In the genomic region with DNA sequence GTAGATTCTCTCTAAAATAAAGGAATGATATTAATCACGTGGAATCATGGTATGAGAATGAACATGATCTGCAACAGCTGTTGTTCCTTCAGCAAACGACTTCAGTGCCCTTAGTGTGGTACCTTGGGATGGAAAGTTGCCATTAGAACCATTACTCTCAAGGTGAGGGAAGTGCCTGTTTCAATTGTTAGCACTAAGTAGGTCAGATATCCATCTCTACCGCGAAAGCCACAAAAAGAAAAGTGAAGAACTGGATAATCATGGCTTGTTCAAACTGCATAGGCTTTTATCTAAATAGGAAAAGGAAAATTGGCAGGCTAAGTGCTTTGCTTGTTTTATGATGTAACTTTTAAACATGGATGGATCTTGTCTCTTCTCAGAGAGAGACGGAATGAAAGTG, we compare ENCODE assay signal across 17 cellular contexts.
DNase-seq lines count a peak whose midpoint lies in the region; ATAC-seq and TF ChIP-seq lines count a peak whose summit lies in the region.
"Had no signal": no experiment of that assay in that cellular context is flagged by ENCODE, and none has a peak within 500 bp of the region (broad histone marks: within the 10 kb centered on the region; RNA-seq: fewer than 3 reads in every experiment).

No MANE protein-coding gene starts in this region.

- no peak overlapping the region for H3K9ac ChIP-seq in GM23248

- peaks cover 24% of the 10 kb centered on the region for H3K9me3 Mint-ChIP-seq in activated T-helper 2 cell treated with anti-CD3 and anti-CD28 coated beads, Interferon-gamma antibody, Interleukin-2, Interleukin-4, amounts not matched to agents 10 μg/mL and 5 μg/mL and 100 μg/mL, durations not matched to agents 14 hours and 24 hours and 36 hours

- H3K4me3 ChIP-seq in body of pancreas (no peak overlapping the region), GM23248 (no peak overlapping the region)
- H3K4me3 ChIP-seq: PC-9 had no signal

- H3K27ac Mint-ChIP-seq in activated T-helper 2 cell treated with anti-CD3 and anti-CD28 coated beads, Interferon-gamma antibody, Interleukin-2, Interleukin-4, amounts not matched to agents 10 μg/mL and 5 μg/mL and 100 μg/mL, durations not matched to agents 14 hours and 24 hours and 36 hours: no peak overlapping the region
- H3K27ac Mint-ChIP-seq: CD8-positive, alpha-beta T cell had no signal

- no peaks in the 10 kb centered on the region for H3K36me3 Mint-ChIP-seq in activated T-helper 2 cell treated with anti-CD3 and anti-CD28 coated beads, Interferon-gamma antibody, Interleukin-2, Interleukin-4, amounts not matched to agents 10 μg/mL and 5 μg/mL and 100 μg/mL, durations not matched to agents 14 hours and 24 hours and 36 hours (ENCODE audit: low read depth)
- H3K36me3 Mint-ChIP-seq: CD8-positive, alpha-beta T cell had no signal

- TF ChIP-seq CTCF in body of pancreas (IDR thresholded peaks at IDR 0.05): no peak

- H3F3A ChIP-seq in GM23248 (ENCODE audit: insufficient read depth): no peaks in the 10 kb centered on the region

- intact Hi-C loops in body of pancreas (cut with DNase I): no loop called here
- intact Hi-C loops in activated T-helper 2 cell treated with anti-CD3 and anti-CD28 coated beads, Interferon-gamma antibody, Interleukin-2, Interleukin-4, amounts not matched to agents 10 μg/mL and 5 μg/mL and 100 μg/mL, durations not matched to agents 14 hours and 24 hours and 36 hours (cut with micrococcal nuclease): no loop called here

- H3K4me1 ChIP-seq in body of pancreas (peaks cover 12% of the 10 kb centered on the region), GM23248 (ENCODE audit: insufficient read depth) (no peaks in the 10 kb centered on the region)

- H3K27me3 Mint-ChIP-seq in activated T-helper 2 cell treated with anti-CD3 and anti-CD28 coated beads, Interferon-gamma antibody, Interleukin-2, Interleukin-4, amounts not matched to agents 10 μg/mL and 5 μg/mL and 100 μg/mL, durations not matched to agents 14 hours and 24 hours and 36 hours (ENCODE audit: low read depth): no peaks in the 10 kb centered on the region

- H3K4me3 Mint-ChIP-seq in activated T-helper 2 cell treated with anti-CD3 and anti-CD28 coated beads, Interferon-gamma antibody, Interleukin-2, Interleukin-4, amounts not matched to agents 10 μg/mL and 5 μg/mL and 100 μg/mL, durations not matched to agents 14 hours and 24 hours and 36 hours (ENCODE audit: low read depth): no peak overlapping the region
- H3K4me3 Mint-ChIP-seq: CD8-positive, alpha-beta T cell had no signal

- no peaks in the 10 kb centered on the region for H3K27me3 ChIP-seq in body of pancreas
- H3K27me3 ChIP-seq in GM23248 (replicated peaks; ENCODE audit: insufficient read depth): no peaks in the 10 kb centered on the region

- no peak overlapping the region for H3K4me2 ChIP-seq in GM23248 (ENCODE audit: unreplicated experiment)
- H3K4me2 ChIP-seq: PC-9 had no signal

- no peaks in the 10 kb centered on the region for H3K9me2 ChIP-seq in GM23248 (ENCODE audit: insufficient read depth)

- H2AFZ ChIP-seq in GM23248: no peak overlapping the region
- H2AFZ ChIP-seq: PC-9 had no signal

- H3K79me2 ChIP-seq in GM23248 (ENCODE audit: insufficient read depth): no peaks in the 10 kb centered on the region

- TF ChIP-seq POLR2A in body of pancreas (IDR thresholded peaks at IDR 0.05): no peak

- in situ Hi-C loops in GM23248 (cut with MboI): no loop called here

- peak; percentile 74 for ATAC-seq in body of pancreas
- ATAC-seq in GM19035 (IDR thresholded peaks at IDR 0.05; ENCODE audit: unreplicated experiment): no peak
- ATAC-seq: CD8-positive, alpha-beta T cell had no signal

- H3K36me3 ChIP-seq in body of pancreas (replicated peaks in 1 of 2; ENCODE audit: insufficient read depth in 1 of 2, low read depth in 2 of 2): no peaks in the 10 kb centered on the region
- H3K36me3 ChIP-seq in GM23248 (ENCODE audit: low read depth): no peaks in the 10 kb centered on the region

- WGBS in body of pancreas, 2 donors: 13 to 16% methylated on average over 5 of the region's 5 CpGs
- WGBS in GM23248 (ENCODE audit: low coverage in 1 of 2, low lambda C conversion rate in 2 of 2, missing lambda C conversion rate in 2 of 2), 2 experiments: 20 to 26% methylated on average over 5 of the region's 5 CpGs

- DNase-seq in NCI-H1092 treated with DMSO at 0.1 percent for 48 hours (lab: John Stamatoyannopoulos, UW) (peak; percentile 1), NCI-H1092 (lab: John Stamatoyannopoulos, UW) (no peak), NCI-H2171 (lab: John Stamatoyannopoulos, UW) (peak; percentile 16), body of pancreas (peak in 2 of 4 donors; percentile 11 to 23), GM23248 (no peak), NOMO-1 treated with dmso at 0.1 percent for 144 hours (lab: John Stamatoyannopoulos, UW; ENCODE audit: unreplicated experiment) (no peak)
- no peak for DNase-seq in activated T-helper 2 cell treated with anti-CD3 and anti-CD28 coated beads, Interferon-gamma antibody, Interleukin-2, Interleukin-4, amounts not matched to agents 10 μg/mL and 5 μg/mL and 100 μg/mL, durations not matched to agents 14 hours and 24 hours and 36 hours (ENCODE audit: low spot score)
- DNase-seq: CD8-positive, alpha-beta T cell; DMS79 treated with DMSO at 0.1 percent for 48 hours; NCI-H1436; NCI-H2081; NCI-H446 treated with DMSO at 0.1 percent for 48 hours; NCI-H748 treated with DMSO at 0.1 percent for 48 hours; PC-9; T-helper 9 cell had no signal

- H3K27ac ChIP-seq in body of pancreas (peak overlapping the region in 2 of 4 donors; percentile 9 to 51), GM23248 (no peak overlapping the region)
- H3K27ac ChIP-seq: 22Rv1, PC-9 had no signal

- no peaks in the 10 kb centered on the region for H4K20me1 ChIP-seq in GM23248 (ENCODE audit: insufficient read depth)

- no peaks in the 10 kb centered on the region for H3K4me1 Mint-ChIP-seq in activated T-helper 2 cell treated with anti-CD3 and anti-CD28 coated beads, Interferon-gamma antibody, Interleukin-2, Interleukin-4, amounts not matched to agents 10 μg/mL and 5 μg/mL and 100 μg/mL, durations not matched to agents 14 hours and 24 hours and 36 hours (ENCODE audit: low read depth)

- no peaks in the 10 kb centered on the region for H3K9me3 ChIP-seq in body of pancreas
- no peaks in the 10 kb centered on the region for H3K9me3 ChIP-seq in GM23248 (ENCODE audit: low read depth)

Comparison
In these comparisons a context has a peak if more than half of its experiments do, and no peak if none do; other contexts are left out.
1. DNase-seq: peak in NCI-H1092 treated with DMSO at 0.1 percent for 48 hours (single experiment) and NCI-H2171 (single experiment); none in NCI-H1092 (single experiment), GM23248 (single experiment), activated T-helper 2 cell treated with anti-CD3 and anti-CD28 coated beads, Interferon-gamma antibody, Interleukin-2, Interleukin-4, amounts not matched to agents 10 μg/mL and 5 μg/mL and 100 μg/mL, durations not matched to agents 14 hours and 24 hours and 36 hours (single experiment) and NOMO-1 treated with dmso at 0.1 percent for 144 hours (single experiment).